Comparison of ENCODE assay signal across 1 cellular context in the genomic region with DNA sequence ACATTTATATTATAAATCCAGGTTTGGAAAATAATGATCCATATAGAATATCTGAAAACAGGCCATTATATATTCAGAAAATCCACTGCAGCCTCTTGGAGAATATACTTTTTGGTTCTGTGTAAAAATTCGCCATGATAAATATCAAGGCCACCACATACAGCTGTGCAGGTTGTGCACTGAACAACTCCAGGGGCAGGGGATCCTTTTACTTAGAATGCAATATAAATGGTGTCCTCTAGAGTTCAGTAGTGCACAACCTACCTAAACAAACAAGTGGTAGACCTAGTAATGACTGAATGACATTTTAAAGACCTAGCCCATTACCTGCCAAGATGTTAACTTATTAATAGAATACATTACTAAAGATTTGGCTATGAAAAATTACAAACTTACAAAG.
TF ChIP-seq lines count a peak whose summit lies in the region.

No MANE protein-coding gene starts in this region.

TF ChIP-seq in GM23338, 12 proteins besides CTCF, POLR2A, EP300 and RAD21 (continued from another document):
- TF ChIP-seq, protein P1, sequence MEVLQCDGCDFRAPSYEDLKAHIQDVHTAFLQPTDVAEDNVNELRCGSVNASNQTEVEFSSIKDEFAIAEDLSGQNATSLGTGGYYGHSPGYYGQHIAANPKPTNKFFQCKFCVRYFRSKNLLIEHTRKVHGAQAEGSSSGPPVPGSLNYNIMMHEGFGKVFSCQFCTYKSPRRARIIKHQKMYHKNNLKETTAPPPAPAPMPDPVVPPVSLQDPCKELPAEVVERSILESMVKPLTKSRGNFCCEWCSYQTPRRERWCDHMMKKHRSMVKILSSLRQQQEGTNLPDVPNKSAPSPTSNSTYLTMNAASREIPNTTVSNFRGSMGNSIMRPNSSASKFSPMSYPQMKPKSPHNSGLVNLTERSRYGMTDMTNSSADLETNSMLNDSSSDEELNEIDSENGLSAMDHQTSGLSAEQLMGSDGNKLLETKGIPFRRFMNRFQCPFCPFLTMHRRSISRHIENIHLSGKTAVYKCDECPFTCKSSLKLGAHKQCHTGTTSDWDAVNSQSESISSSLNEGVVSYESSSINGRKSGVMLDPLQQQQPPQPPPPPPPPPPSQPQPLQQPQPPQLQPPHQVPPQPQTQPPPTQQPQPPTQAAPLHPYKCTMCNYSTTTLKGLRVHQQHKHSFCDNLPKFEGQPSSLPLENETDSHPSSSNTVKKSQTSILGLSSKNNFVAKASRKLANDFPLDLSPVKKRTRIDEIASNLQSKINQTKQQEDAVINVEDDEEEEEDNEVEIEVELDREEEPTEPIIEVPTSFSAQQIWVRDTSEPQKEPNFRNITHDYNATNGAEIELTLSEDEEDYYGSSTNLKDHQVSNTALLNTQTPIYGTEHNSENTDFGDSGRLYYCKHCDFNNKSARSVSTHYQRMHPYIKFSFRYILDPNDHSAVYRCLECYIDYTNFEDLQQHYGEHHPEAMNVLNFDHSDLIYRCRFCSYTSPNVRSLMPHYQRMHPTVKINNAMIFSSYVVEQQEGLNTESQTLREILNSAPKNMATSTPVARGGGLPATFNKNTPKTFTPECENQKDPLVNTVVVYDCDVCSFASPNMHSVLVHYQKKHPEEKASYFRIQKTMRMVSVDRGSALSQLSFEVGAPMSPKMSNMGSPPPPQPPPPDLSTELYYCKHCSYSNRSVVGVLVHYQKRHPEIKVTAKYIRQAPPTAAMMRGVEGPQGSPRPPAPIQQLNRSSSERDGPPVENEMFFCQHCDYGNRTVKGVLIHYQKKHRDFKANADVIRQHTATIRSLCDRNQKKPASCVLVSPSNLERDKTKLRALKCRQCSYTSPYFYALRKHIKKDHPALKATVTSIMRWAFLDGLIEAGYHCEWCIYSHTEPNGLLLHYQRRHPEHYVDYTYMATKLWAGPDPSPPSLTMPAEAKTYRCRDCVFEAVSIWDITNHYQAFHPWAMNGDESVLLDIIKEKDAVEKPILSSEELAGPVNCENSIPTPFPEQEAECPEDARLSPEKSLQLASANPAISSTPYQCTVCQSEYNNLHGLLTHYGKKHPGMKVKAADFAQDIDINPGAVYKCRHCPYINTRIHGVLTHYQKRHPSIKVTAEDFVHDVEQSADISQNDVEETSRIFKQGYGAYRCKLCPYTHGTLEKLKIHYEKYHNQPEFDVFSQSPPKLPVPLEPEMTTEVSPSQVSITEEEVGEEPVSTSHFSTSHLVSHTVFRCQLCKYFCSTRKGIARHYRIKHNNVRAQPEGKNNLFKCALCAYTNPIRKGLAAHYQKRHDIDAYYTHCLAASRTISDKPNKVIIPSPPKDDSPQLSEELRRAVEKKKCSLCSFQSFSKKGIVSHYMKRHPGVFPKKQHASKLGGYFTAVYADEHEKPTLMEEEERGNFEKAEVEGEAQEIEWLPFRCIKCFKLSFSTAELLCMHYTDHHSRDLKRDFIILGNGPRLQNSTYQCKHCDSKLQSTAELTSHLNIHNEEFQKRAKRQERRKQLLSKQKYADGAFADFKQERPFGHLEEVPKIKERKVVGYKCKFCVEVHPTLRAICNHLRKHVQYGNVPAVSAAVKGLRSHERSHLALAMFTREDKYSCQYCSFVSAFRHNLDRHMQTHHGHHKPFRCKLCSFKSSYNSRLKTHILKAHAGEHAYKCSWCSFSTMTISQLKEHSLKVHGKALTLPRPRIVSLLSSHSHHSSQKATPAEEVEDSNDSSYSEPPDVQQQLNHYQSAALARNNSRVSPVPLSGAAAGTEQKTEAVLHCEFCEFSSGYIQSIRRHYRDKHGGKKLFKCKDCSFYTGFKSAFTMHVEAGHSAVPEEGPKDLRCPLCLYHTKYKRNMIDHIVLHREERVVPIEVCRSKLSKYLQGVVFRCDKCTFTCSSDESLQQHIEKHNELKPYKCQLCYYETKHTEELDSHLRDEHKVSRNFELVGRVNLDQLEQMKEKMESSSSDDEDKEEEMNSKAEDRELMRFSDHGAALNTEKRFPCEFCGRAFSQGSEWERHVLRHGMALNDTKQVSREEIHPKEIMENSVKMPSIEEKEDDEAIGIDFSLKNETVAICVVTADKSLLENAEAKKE (CRISPR knock-in tag; IDR thresholded peaks at IDR 0.05): no peak
- no peak for TF ChIP-seq POLR2AphosphoS5 (IDR thresholded peaks at IDR 0.05; ENCODE audit: low read depth)
- no peak for TF ChIP-seq ZNF331 (CRISPR knock-in tag; IDR thresholded peaks at IDR 0.05; ENCODE audit: low read depth)
- no peak for TF ChIP-seq CREB1 (CRISPR knock-in tag; IDR thresholded peaks at IDR 0.05; ENCODE audit: low read depth)
- no peak for TF ChIP-seq JUNB (IDR thresholded peaks at IDR 0.05; ENCODE audit: unreplicated experiment)
- TF ChIP-seq, protein P2, sequence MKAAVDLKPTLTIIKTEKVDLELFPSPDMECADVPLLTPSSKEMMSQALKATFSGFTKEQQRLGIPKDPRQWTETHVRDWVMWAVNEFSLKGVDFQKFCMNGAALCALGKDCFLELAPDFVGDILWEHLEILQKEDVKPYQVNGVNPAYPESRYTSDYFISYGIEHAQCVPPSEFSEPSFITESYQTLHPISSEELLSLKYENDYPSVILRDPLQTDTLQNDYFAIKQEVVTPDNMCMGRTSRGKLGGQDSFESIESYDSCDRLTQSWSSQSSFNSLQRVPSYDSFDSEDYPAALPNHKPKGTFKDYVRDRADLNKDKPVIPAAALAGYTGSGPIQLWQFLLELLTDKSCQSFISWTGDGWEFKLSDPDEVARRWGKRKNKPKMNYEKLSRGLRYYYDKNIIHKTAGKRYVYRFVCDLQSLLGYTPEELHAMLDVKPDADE (IDR thresholded peaks at IDR 0.05): no peak
